1 cellular context compared by ENCODE assay signal in genomic region chr11:69048718-69049489, GRCh38.
TF ChIP-seq lines count a peak whose summit lies in the region.

Gene TPCN2, plus strand, starts transcription at chr11:69048932. Its CDS starts 66 bp downstream, at chr11:69048998.

TF ChIP-seq in K562, 482 proteins besides CTCF, POLR2A, EP300 and RAD21 (continued from another document and continues in another):
- no peak for TF ChIP-seq CLOCK (CRISPR knock-in tag; IDR thresholded peaks at IDR 0.05; ENCODE audit: borderline replicate concordance)
- TF ChIP-seq ETS1 (conservative IDR thresholded peaks at IDR 0.05; ENCODE audit: control insufficient read depth, low read depth, low read length), result no peak
- no peak for TF ChIP-seq TFE3 (CRISPR knock-in tag; IDR thresholded peaks at IDR 0.05)
- TF ChIP-seq ZNF639 (CRISPR knock-in tag; conservative IDR thresholded peaks at IDR 0.05 in 1 of 2, IDR thresholded peaks at IDR 0.05 in 1 of 2), result no peak
- no peak for TF ChIP-seq NEUROD1 (IDR thresholded peaks at IDR 0.05; ENCODE audit: borderline replicate concordance, low read depth, low read length, partially characterized antibody)
- TF ChIP-seq NFIX (CRISPR knock-in tag; IDR thresholded peaks at IDR 0.05; ENCODE audit: low read depth), result no peak
- TF ChIP-seq E2F1 (CRISPR knock-in tag; IDR thresholded peaks at IDR 0.05), result no peak
- no peak for TF ChIP-seq SMC3 (conservative IDR thresholded peaks at IDR 0.05; ENCODE audit: insufficient read depth, low read depth, low read length)
- no peak for TF ChIP-seq IRF1 (CRISPR knock-in tag; IDR thresholded peaks at IDR 0.05; ENCODE audit: borderline replicate concordance)
- no peak for TF ChIP-seq ZNF41 (CRISPR knock-in tag; conservative IDR thresholded peaks at IDR 0.05)
- TF ChIP-seq ETV1 (tag; conservative IDR thresholded peaks at IDR 0.05; ENCODE audit: low read depth), result no peak
- no peak for TF ChIP-seq ZSCAN29 (IDR thresholded peaks at IDR 0.05)
- TF ChIP-seq BRF1 (IDR thresholded peaks at IDR 0.05; ENCODE audit: borderline replicate concordance, extremely low read depth, insufficient read length), result no peak
- no peak for TF ChIP-seq HOMEZ (CRISPR knock-in tag; IDR thresholded peaks at IDR 0.05)
- no peak for TF ChIP-seq ZNF253 (CRISPR knock-in tag; conservative IDR thresholded peaks at IDR 0.05)
- no peak for TF ChIP-seq ZNF695 (CRISPR knock-in tag; IDR thresholded peaks at IDR 0.05)
- TF ChIP-seq HDAC6 (IDR thresholded peaks at IDR 0.05; ENCODE audit: low read depth, low read length), result no peak
- no peak for TF ChIP-seq STAT5A (IDR thresholded peaks at IDR 0.05; ENCODE audit: borderline replicate concordance, low read length)
- no peak for TF ChIP-seq TRIM24 (IDR thresholded peaks at IDR 0.05)
- peak; percentile 51 for TF ChIP-seq TBP (optimal IDR thresholded peaks at IDR 0.05; ENCODE audit: low read depth, low read length)
- no peak for TF ChIP-seq PRPF4 (IDR thresholded peaks at IDR 0.05; ENCODE audit: insufficient read depth, low read depth, low read length, poor library complexity, severe bottlenecking)
- no peak for TF ChIP-seq TCF3 (CRISPR knock-in tag; IDR thresholded peaks at IDR 0.05)
- TF ChIP-seq ZNF143 (CRISPR knock-in tag; IDR thresholded peaks at IDR 0.05), result no peak
- TF ChIP-seq SIN3A (IDR thresholded peaks at IDR 0.05; ENCODE audit: borderline replicate concordance in 2 of 2, control insufficient read depth in 1 of 2, low read depth in 2 of 2, low read length in 2 of 2), result peak in 1 of 2 experiments; percentile 51; a peak in 1 of 4 replicates
- TF ChIP-seq PHF20 (IDR thresholded peaks at IDR 0.05; ENCODE audit: partially characterized antibody), result no peak
- TF ChIP-seq KDM2B (CRISPR knock-in tag; IDR thresholded peaks at IDR 0.05), result no peak
- no peak for TF ChIP-seq EWSR1 (IDR thresholded peaks at IDR 0.05; ENCODE audit: borderline replicate concordance, low read depth, partially characterized antibody)
- TF ChIP-seq MEF2A (IDR thresholded peaks at IDR 0.05; ENCODE audit: control insufficient read depth, low read depth, low read length), result no peak
- TF ChIP-seq PHF21A (IDR thresholded peaks at IDR 0.05; ENCODE audit: borderline replicate concordance, low read depth), result no peak
- no peak for TF ChIP-seq CHD2 (IDR thresholded peaks at IDR 0.05; ENCODE audit: low read depth, low read length)
- no peak for TF ChIP-seq IRF2 (CRISPR knock-in tag; IDR thresholded peaks at IDR 0.05)
- TF ChIP-seq RB1 (IDR thresholded peaks at IDR 0.05; ENCODE audit: low read depth), result peak; percentile 78
- TF ChIP-seq LARP7 (IDR thresholded peaks at IDR 0.05), result no peak
- no peak for TF ChIP-seq KLF6 (CRISPR knock-in tag; IDR thresholded peaks at IDR 0.05; ENCODE audit: borderline replicate concordance)
- TF ChIP-seq KDM1A (IDR thresholded peaks at IDR 0.05), result no peak
- no peak for TF ChIP-seq EGR1 (conservative IDR thresholded peaks at IDR 0.05)
- no peak for TF ChIP-seq SMAD2 (IDR thresholded peaks at IDR 0.05; ENCODE audit: low read depth, low read length)
- TF ChIP-seq TOE1 (IDR thresholded peaks at IDR 0.05; ENCODE audit: borderline replicate concordance), result no peak
- TF ChIP-seq TOE1 (CRISPR knock-in tag; IDR thresholded peaks at IDR 0.05; ENCODE audit: borderline replicate concordance, low read depth), result no peak
- no peak for TF ChIP-seq PRDM10 (IDR thresholded peaks at IDR 0.05; ENCODE audit: partially characterized antibody)
- TF ChIP-seq PBX2 (CRISPR knock-in tag; IDR thresholded peaks at IDR 0.05; ENCODE audit: low read depth), result no peak
- no peak for TF ChIP-seq PBX2 (tag; conservative IDR thresholded peaks at IDR 0.05; ENCODE audit: low read depth)
- TF ChIP-seq ARID3B (CRISPR knock-in tag; IDR thresholded peaks at IDR 0.05; ENCODE audit: borderline replicate concordance), result no peak
- TF ChIP-seq FOXA1 (IDR thresholded peaks at IDR 0.05; ENCODE audit: borderline replicate concordance), result no peak
